Comparison of ENCODE assay signal across 9 cellular contexts in the genomic region with DNA sequence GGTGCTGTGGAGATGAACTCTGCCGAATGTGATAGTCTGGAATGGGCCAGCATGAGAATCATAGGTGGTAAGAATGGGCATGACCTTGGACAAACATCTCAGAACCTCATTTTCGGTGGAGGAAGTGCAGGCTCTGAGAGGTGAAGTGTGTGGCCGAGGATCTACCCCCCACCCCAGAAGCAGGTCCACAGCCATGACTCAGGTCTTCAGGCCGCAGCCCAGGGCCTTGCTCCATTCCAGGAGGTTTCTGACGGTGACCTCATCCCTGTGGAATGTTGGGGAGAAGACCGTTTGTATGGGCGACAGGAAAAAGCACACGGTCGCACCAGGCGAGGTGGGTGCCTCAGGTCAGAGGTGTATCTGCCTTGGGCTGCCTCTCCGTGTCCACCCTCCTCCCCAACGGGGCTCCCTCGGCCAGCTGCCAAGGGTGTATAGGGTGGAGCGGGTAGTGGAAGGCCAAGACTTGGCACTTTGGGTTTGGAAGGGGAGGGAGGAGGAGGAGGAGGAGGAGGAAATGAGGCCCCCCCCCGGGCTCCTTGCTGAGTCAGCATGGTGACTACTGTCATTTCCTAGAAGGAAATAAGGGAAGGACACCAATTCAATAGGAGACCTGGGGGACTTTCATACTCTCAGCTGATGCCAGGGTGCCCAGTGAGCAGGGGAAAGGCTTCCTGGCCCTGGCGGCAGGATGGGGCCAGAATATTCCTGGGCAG.
DNase-seq lines count a peak whose midpoint lies in the region; ATAC-seq and TF ChIP-seq lines count a peak whose summit lies in the region.
"Had no signal": no experiment of that assay in that cellular context is flagged by ENCODE, and none has a peak within 500 bp of the region (broad histone marks: within the 10 kb centered on the region; RNA-seq: fewer than 3 reads in every experiment).

No MANE protein-coding gene starts in this region.

- no peaks in the 10 kb centered on the region for H3F3A ChIP-seq in PC-3 (ENCODE audit: low read length, unreplicated experiment)
- no peaks in the 10 kb centered on the region for H3F3A ChIP-seq in neural progenitor cell (ENCODE audit: low read depth)

- H2AFZ ChIP-seq in PC-3 (ENCODE audit: low read length) (peak overlapping the region; percentile 60), fibroblast of lung (ENCODE audit: low read length) (peak overlapping the region; percentile 17), neural progenitor cell (replicated peaks) (no peak overlapping the region)

- no peak for TF ChIP-seq CTCF in AG09319 (IDR thresholded peaks at IDR 0.05; ENCODE audit: low read depth, low read length)
- no peak for TF ChIP-seq CTCF in PC-3 (conservative IDR thresholded peaks at IDR 0.05; ENCODE audit: low read depth, low read length)
- TF ChIP-seq CTCF in fibroblast of lung (conservative IDR thresholded peaks at IDR 0.05 in 1 of 2, IDR thresholded peaks at IDR 0.05 in 1 of 2; ENCODE audit: low read depth in 1 of 2, low read length in 2 of 2): no peak
- no peak for TF ChIP-seq CTCF in neural progenitor cell (IDR thresholded peaks at IDR 0.05)

- H3K27me3 Mint-ChIP-seq in neural progenitor cell (ENCODE audit: insufficient read depth, low read depth): peaks cover 4% of the 10 kb centered on the region

- H3K4me3 ChIP-seq in PC-3 (ENCODE audit: low read length) (no peak overlapping the region), fibroblast of lung (replicated peaks in 1 of 4; ENCODE audit: control extremely low read depth in 1 of 4, insufficient read depth in 1 of 4, low read depth in 3 of 4, low read length in 4 of 4) (no peak overlapping the region), neural progenitor cell (no peak overlapping the region)

- peak overlapping the region; percentile 50 for H3K27ac Mint-ChIP-seq in neural progenitor cell

- no peak overlapping the region for H3K4me3 Mint-ChIP-seq in neural progenitor cell

- H3K9ac ChIP-seq in PC-3 (ENCODE audit: low read length): peak overlapping the region; percentile 44; the same call in 1 of the 2 replicates
- no peak overlapping the region for H3K9ac ChIP-seq in fibroblast of lung (ENCODE audit: insufficient read depth, low read length)
- no peak overlapping the region for H3K9ac ChIP-seq in neural progenitor cell

- H3K27ac ChIP-seq in PC-3 (ENCODE audit: low read length): peak overlapping the region; percentile 85
- peak overlapping the region; percentile 81 for H3K27ac ChIP-seq in fibroblast of lung (ENCODE audit: insufficient read depth, low read length)
- H3K27ac ChIP-seq in neural progenitor cell: no peak overlapping the region

- intact Hi-C loops in PC-3 (cut with micrococcal nuclease): loop anchor here (2.0 kb wide), 2 partner anchors 29 to 37 kb away; no protein-coding TSS in a partner anchor

- peaks cover 23% of the 10 kb centered on the region for H3K4me1 Mint-ChIP-seq in neural progenitor cell

- no peaks in the 10 kb centered on the region for H3K9me2 ChIP-seq in PC-3 (replicated peaks; ENCODE audit: low read length)

- H3K4me1 ChIP-seq in PC-3 (ENCODE audit: insufficient read depth, low read length) (peaks cover 28% of the 10 kb centered on the region), fibroblast of lung (ENCODE audit: control insufficient read depth, extremely low read depth, insufficient read depth, low read length) (peaks cover 16% of the 10 kb centered on the region), neural progenitor cell (no peaks in the 10 kb centered on the region)

- no peaks in the 10 kb centered on the region for H3K9me3 Mint-ChIP-seq in neural progenitor cell

- ATAC-seq in PC-3: peak; percentile 95
- no peak for ATAC-seq in HG03025 (IDR thresholded peaks at IDR 0.05; ENCODE audit: low FRiP score, unreplicated experiment)

- DNase-seq in AG09319 (ENCODE audit: extremely low read depth, low read depth) (peak; percentile 76), PC-3 (peak; percentile 99), fibroblast of lung (ENCODE audit: low read depth in 2 of 2) (peak; percentile 92 to 98), neural progenitor cell (ENCODE audit: low spot score) (peak; percentile 54), NCI-H2081 treated with DMSO at 0.1 percent for 48 hours (lab: John Stamatoyannopoulos, UW) (no peak)
- no peak for DNase-seq in activated CD8-positive, alpha-beta memory T cell treated with anti-CD3 and anti-CD28 coated beads, Interleukin-2, amount 50 U/mL, for 48 hours
- no peak for DNase-seq in stimulated activated CD4-positive, alpha-beta T cell treated with anti-CD3 and anti-CD28 coated beads, Interleukin-4, amount 100 ng/mL, for 4 hours
- DNase-seq: NCI-H1105 treated with DMSO at 0.1 percent for 48 hours had no signal

- H4K20me1 ChIP-seq in PC-3 (ENCODE audit: low read length) (no peaks in the 10 kb centered on the region), fibroblast of lung (ENCODE audit: control insufficient read depth, extremely low read depth, insufficient read depth, low read length) (no peaks in the 10 kb centered on the region), neural progenitor cell (ENCODE audit: low read depth) (no peaks in the 10 kb centered on the region)

- no peaks in the 10 kb centered on the region for H3K36me3 Mint-ChIP-seq in neural progenitor cell

- CTCF ChIA-PET in PC-3 (lab: Charles Lee): no interaction called here

- H3K79me2 ChIP-seq in PC-3 (ENCODE audit: low read length): no peaks in the 10 kb centered on the region
- no peaks in the 10 kb centered on the region for H3K79me2 ChIP-seq in fibroblast of lung (ENCODE audit: control insufficient read depth, insufficient read depth, low read length)
- H3K79me2 ChIP-seq in neural progenitor cell (ENCODE audit: low read depth): no peaks in the 10 kb centered on the region

- POLR2A ChIA-PET in PC-3 (lab: Charles Lee; ENCODE audit: unreplicated experiment): interaction anchor here (1.0 kb wide), 1 partner anchor 55 kb away, joined by 13 read pairs; no protein-coding TSS in a partner anchor

- H3K9me3 ChIP-seq in PC-3 (ENCODE audit: low read length): no peaks in the 10 kb centered on the region
- no peaks in the 10 kb centered on the region for H3K9me3 ChIP-seq in fibroblast of lung (ENCODE audit: control insufficient read depth, insufficient read depth, low read depth, low read length)
- H3K9me3 ChIP-seq in neural progenitor cell (ENCODE audit: low read depth): no peaks in the 10 kb centered on the region

- H3K27me3 ChIP-seq in PC-3 (ENCODE audit: low read length) (no peaks in the 10 kb centered on the region), fibroblast of lung (ENCODE audit: control insufficient read depth, insufficient read depth, low read length) (no peaks in the 10 kb centered on the region), neural progenitor cell (no peaks in the 10 kb centered on the region)

- BruUV-seq in PC-3 (replicated peaks; lab: Mats Ljungman, UMichigan): no TSS peak

- H3K4me2 ChIP-seq in PC-3 (ENCODE audit: low read length) (peak overlapping the region; percentile 67), fibroblast of lung (ENCODE audit: extremely low read depth, insufficient read depth, low read length) (peak overlapping the region; percentile 60), neural progenitor cell (no peak overlapping the region)

- H3K36me3 ChIP-seq in PC-3 (ENCODE audit: low read depth, low read length) (no peaks in the 10 kb centered on the region), fibroblast of lung (ENCODE audit: control insufficient read depth, insufficient read depth, low read length) (no peaks in the 10 kb centered on the region), neural progenitor cell (no peaks in the 10 kb centered on the region)

Comparison
In these comparisons a context has a peak if more than half of its experiments do, and no peak if none do; other contexts are left out.
1. DNase-seq: peak in AG09319 (single experiment), PC-3 (single experiment), fibroblast of lung (2 of 2) and neural progenitor cell (single experiment); none in activated CD8-positive, alpha-beta memory T cell treated with anti-CD3 and anti-CD28 coated beads, Interleukin-2, amount 50 U/mL, for 48 hours (single experiment), stimulated activated CD4-positive, alpha-beta T cell treated with anti-CD3 and anti-CD28 coated beads, Interleukin-4, amount 100 ng/mL, for 4 hours (0 of 2) and NCI-H2081 treated with DMSO at 0.1 percent for 48 hours (single experiment).